Comparison of ENCODE assay signal across 11 cellular contexts in genomic region chr6:154548130-154548830, GRCh38. TPM values are rescaled to one million over a fixed set of nuclear protein-coding genes. Genes with fewer than 3 reads are reported as not detected.
DNase-seq lines count a peak whose midpoint lies in the region; ATAC-seq and TF ChIP-seq lines count a peak whose summit lies in the region.
"Had no signal": no experiment of that assay in that cellular context is flagged by ENCODE, and none has a peak within 500 bp of the region (broad histone marks: within the 10 kb centered on the region; RNA-seq: fewer than 3 reads in every experiment).

No MANE protein-coding gene starts in this region.

- DNase-seq in AG20443 (ENCODE audit: low spot score) (peak; percentile 23), RPMI7951 (ENCODE audit: low read depth) (peak; percentile 51), fibroblast of peridontal ligament (ENCODE audit: extremely low read depth) (peak; percentile 61), nephron progenitor cell (peak; percentile 60), islet precursor cell (no peak), GM19238 (ENCODE audit: insufficient read length, low spot score) (no peak)
- DNase-seq: central memory CD4-positive, alpha-beta T cell had no signal

- H3K36me3 Mint-ChIP-seq in nephron progenitor cell (ENCODE audit: low read depth) = no peaks in the 10 kb centered on the region

- H3K27me3 Mint-ChIP-seq in nephron progenitor cell (ENCODE audit: low read depth, poor library complexity) = peaks cover 4% of the 10 kb centered on the region

- H3K27ac Mint-ChIP-seq in nephron progenitor cell = peak overlapping the region; percentile 90
- H3K27ac Mint-ChIP-seq: T-helper 2 cell treated with Interferon-gamma antibody and Interleukin-4, amounts not matched to agents 5 μg/mL and 100 μg/mL, for 36 hours had no signal

- no peak for ATAC-seq in GM21717 (IDR thresholded peaks at IDR 0.05; ENCODE audit: unreplicated experiment)
- no peak for ATAC-seq in HG02870 (IDR thresholded peaks at IDR 0.05; ENCODE audit: unreplicated experiment)

- TF ChIP-seq CTCF in nephron progenitor cell (IDR thresholded peaks at IDR 0.05) = no peak

- H3K4me1 Mint-ChIP-seq in nephron progenitor cell = peaks cover 42% of the 10 kb centered on the region

- H3K9me3 Mint-ChIP-seq in nephron progenitor cell = peaks cover 4% of the 10 kb centered on the region
- H3K9me3 Mint-ChIP-seq: T-helper 2 cell treated with Interferon-gamma antibody and Interleukin-4, amounts not matched to agents 5 μg/mL and 100 μg/mL, for 36 hours had no signal

- no peak overlapping the region for H3K4me3 Mint-ChIP-seq in nephron progenitor cell
- H3K4me3 Mint-ChIP-seq: neural crest cell; T-helper 2 cell treated with Interferon-gamma antibody and Interleukin-4, amounts not matched to agents 5 μg/mL and 100 μg/mL, for 36 hours had no signal

RNA-seq across cellular contexts. Expression of gene CNKSR3, which starts 37.8 kb away (rescaled TPM):
- total RNA-seq in RPMI7951 (2014; rRNA removed; shearing (Covaris generic)) = 4.3 and 5.3 TPM in 2 replicates

Comparison
In these comparisons a context has a peak if more than half of its experiments do, and no peak if none do; other contexts are left out.
1. DNase-seq: peak in AG20443 (single experiment), RPMI7951 (single experiment), fibroblast of peridontal ligament (single experiment) and nephron progenitor cell (single experiment); none in islet precursor cell (single experiment) and GM19238 (single experiment).